1 cellular context compared by ENCODE assay signal in the genomic region with DNA sequence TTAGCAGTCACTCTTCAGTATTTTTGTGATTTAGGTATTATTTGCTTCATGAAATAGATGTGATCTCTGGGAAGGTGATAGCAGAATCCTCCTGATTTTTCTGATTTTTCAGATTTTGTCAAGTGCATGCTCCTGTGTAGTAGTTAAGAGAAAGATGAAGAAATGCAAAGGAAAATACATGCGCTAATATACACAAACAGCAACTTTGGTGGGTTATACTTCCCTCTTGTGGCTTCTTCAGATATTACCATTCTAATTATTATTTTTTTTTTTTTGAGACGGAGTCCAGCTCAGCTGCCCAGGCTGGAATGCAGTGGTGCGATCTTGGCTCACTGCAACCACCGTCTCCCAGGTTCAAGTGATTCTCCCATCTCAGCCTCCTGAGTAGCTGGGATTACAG.
A peak's percentile ranks its signal among the peaks of the same experiment; 100 is the strongest.
TF ChIP-seq lines count a peak whose summit lies in the region.

No MANE protein-coding gene starts in this region.

TF ChIP-seq in K562, 482 proteins besides CTCF, POLR2A, EP300 and RAD21 (continued from another document):
- TF ChIP-seq, protein P1, sequence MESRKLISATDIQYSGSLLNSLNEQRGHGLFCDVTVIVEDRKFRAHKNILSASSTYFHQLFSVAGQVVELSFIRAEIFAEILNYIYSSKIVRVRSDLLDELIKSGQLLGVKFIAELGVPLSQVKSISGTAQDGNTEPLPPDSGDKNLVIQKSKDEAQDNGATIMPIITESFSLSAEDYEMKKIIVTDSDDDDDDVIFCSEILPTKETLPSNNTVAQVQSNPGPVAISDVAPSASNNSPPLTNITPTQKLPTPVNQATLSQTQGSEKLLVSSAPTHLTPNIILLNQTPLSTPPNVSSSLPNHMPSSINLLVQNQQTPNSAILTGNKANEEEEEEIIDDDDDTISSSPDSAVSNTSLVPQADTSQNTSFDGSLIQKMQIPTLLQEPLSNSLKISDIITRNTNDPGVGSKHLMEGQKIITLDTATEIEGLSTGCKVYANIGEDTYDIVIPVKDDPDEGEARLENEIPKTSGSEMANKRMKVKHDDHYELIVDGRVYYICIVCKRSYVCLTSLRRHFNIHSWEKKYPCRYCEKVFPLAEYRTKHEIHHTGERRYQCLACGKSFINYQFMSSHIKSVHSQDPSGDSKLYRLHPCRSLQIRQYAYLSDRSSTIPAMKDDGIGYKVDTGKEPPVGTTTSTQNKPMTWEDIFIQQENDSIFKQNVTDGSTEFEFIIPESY (CRISPR knock-in tag; IDR thresholded peaks at IDR 0.05), result peak; percentile 85
- TF ChIP-seq SMARCA5 (IDR thresholded peaks at IDR 0.05), result no peak
- TF ChIP-seq ZNF184 (CRISPR knock-in tag; IDR thresholded peaks at IDR 0.05), result no peak
- TF ChIP-seq ZNF12 (CRISPR knock-in tag; IDR thresholded peaks at IDR 0.05), result no peak
- TF ChIP-seq ZC3H11A (IDR thresholded peaks at IDR 0.05; ENCODE audit: low read depth, low read length), result no peak
- no peak for TF ChIP-seq ILF3 (IDR thresholded peaks at IDR 0.05; ENCODE audit: borderline replicate concordance)
- TF ChIP-seq, protein P2, sequence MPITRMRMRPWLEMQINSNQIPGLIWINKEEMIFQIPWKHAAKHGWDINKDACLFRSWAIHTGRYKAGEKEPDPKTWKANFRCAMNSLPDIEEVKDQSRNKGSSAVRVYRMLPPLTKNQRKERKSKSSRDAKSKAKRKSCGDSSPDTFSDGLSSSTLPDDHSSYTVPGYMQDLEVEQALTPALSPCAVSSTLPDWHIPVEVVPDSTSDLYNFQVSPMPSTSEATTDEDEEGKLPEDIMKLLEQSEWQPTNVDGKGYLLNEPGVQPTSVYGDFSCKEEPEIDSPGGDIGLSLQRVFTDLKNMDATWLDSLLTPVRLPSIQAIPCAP (CRISPR knock-in tag; IDR thresholded peaks at IDR 0.05; ENCODE audit: borderline replicate concordance), result no peak
- peak; percentile 88 for TF ChIP-seq ZNF384 (IDR thresholded peaks at IDR 0.05; ENCODE audit: low read depth, low read length)
